Comparison of ENCODE assay signal across 33 cellular contexts in the genomic region with DNA sequence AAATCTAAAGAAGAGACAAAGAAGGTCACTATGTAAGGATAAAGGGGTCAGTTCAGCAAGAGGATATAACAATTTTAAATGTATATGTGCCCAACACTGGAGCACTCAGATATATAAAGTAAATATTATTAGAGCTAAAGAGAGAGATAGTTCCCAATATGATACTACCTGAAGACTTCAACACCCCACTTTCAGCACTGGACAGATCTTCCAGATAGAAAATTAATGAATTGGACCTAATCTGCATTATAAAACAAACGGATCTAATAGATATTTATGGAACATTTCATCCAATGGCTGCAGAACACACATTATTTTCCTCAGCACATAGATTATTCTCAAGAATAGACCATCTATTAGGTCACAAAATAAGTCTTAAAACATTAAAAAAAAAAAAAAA.
"Had no signal": no experiment of that assay in that cellular context is flagged by ENCODE, and none has a peak within 500 bp of the region (broad histone marks: within the 10 kb centered on the region; RNA-seq: fewer than 3 reads in every experiment).

No MANE protein-coding gene starts in this region.

- FAIRE-seq: astrocyte, TTC549 had no signal

- ATAC-seq: activated CD8-positive, alpha-beta T cell treated with anti-CD3 and anti-CD28 coated beads for 36 hours; activated naive CD4-positive, alpha-beta T cell treated with anti-CD3 and anti-CD28 coated beads, Interleukin-2, amount 50 U/mL, for 72 hours; activated T-cell treated with anti-CD3 and anti-CD28 coated beads, Interleukin-2, amount 50 U/mL, for 4 hours; activated T-cell treated with anti-CD3 and anti-CD28 coated beads, Interleukin-2, amount 50 U/mL, for 72 hours; activated T-helper 17 cell treated with anti-CD3 and anti-CD28 coated beads, Interleukin-2, amount 50 U/mL, for 72 hours; body of pancreas had no signal

- H3K4me1 ChIP-seq: adrenal gland, body of pancreas, breast epithelium had no signal

- H3K36me3 ChIP-seq: adrenal gland, brain microvascular endothelial cell, breast epithelium had no signal

- H3K4me3 ChIP-seq: adrenal gland, body of pancreas had no signal

- H3K27me3 ChIP-seq: adrenal gland, brain microvascular endothelial cell, breast epithelium had no signal

- DNase-seq: activated B cell treated with CpG ODN at 0.5 μM for 24 hours; activated CD4-positive, alpha-beta memory T cell treated with anti-CD3 and anti-CD28 coated beads for 36 hours; activated CD4-positive, alpha-beta T cell treated with anti-CD3 and anti-CD28 coated beads for 4 hours; activated CD4-positive, alpha-beta T cell treated with anti-CD3 and anti-CD28 coated beads, Interleukin-2, amount 10 ng/mL, durations not matched to agents 24 days and 14 days; activated CD4-positive, alpha-beta T cell treated with anti-CD3 and anti-CD28 coated beads, Interleukin-2, amount 50 U/mL, for 1 hour; activated CD4-positive, alpha-beta T cell treated with anti-CD3 and anti-CD28 coated beads, Interleukin-2, amount 50 U/mL, for 4 hours; activated CD4-positive, CD25-positive, alpha-beta regulatory T cell treated with anti-CD3 and anti-CD28 coated beads, Interleukin-2, amount 50 U/mL, for 72 hours; activated CD8-positive, alpha-beta memory T cell treated with anti-CD3 and anti-CD28 coated beads, Interleukin-2, amount 50 U/mL, for 4 hours; activated CD8-positive, alpha-beta T cell treated with anti-CD3 and anti-CD28 coated beads for 36 hours; activated effector memory CD4-positive, alpha-beta T cell treated with anti-CD3 and anti-CD28 coated beads, Interleukin-2, amount 50 U/mL, for 16 hours; activated gamma-delta T cell treated with Interleukin-2 at 50 U/mL for 16 hours; activated naive CD4-positive, alpha-beta T cell; activated naive CD4-positive, alpha-beta T cell treated with anti-CD3 and anti-CD28 coated beads for 36 hours; activated naive CD4-positive, alpha-beta T cell treated with anti-CD3 and anti-CD28 coated beads, Interleukin-2, amount 50 U/mL, for 16 hours; activated naive CD8-positive, alpha-beta T cell treated with anti-CD3 and anti-CD28 coated beads for 36 hours; activated T-cell treated with anti-CD3 and anti-CD28 coated beads for 4 hours; activated T-cell treated with anti-CD3 and anti-CD28 coated beads, Interleukin-2, amount 50 U/mL, for 1 hour; activated T-cell treated with anti-CD3 and anti-CD28 coated beads, Interleukin-2, amount 50 U/mL, for 4 hours; activated T-cell treated with anti-CD3 and anti-CD28 coated beads, Interleukin-2, amount 50 U/mL, for 72 hours; adrenal gland; amniotic stem cell; aorta; body of pancreas; brain microvascular endothelial cell; central memory CD4-positive, alpha-beta T cell; T-helper 2 cell; T-helper 9 cell had no signal

- H3K9me3 ChIP-seq: body of pancreas, breast epithelium had no signal

- H3K27ac ChIP-seq: adrenal gland, body of pancreas, brain microvascular endothelial cell, breast epithelium, VCaP had no signal
